ENCODE assay signal across 2 cellular contexts in genomic region chr17:68289936-68290267, GRCh38.
TF ChIP-seq lines count a peak whose summit lies in the region.

No MANE protein-coding gene starts in this region.

TF ChIP-seq in IMR-90, 13 proteins besides CTCF, POLR2A, EP300 and RAD21:
- no peak for TF ChIP-seq RCOR1 (IDR thresholded peaks at IDR 0.05; ENCODE audit: insufficient replicate concordance, low read length)
- no peak for TF ChIP-seq SMC3 (IDR thresholded peaks at IDR 0.05; ENCODE audit: low read depth, low read length)
- no peak for TF ChIP-seq CHD1 (IDR thresholded peaks at IDR 0.05; ENCODE audit: low read depth, low read length)
- TF ChIP-seq USF2 (IDR thresholded peaks at IDR 0.05; ENCODE audit: low read depth, low read length): no peak
- no peak for TF ChIP-seq MXI1 (IDR thresholded peaks at IDR 0.05; ENCODE audit: borderline replicate concordance, low read depth, low read length)
- TF ChIP-seq MAZ (IDR thresholded peaks at IDR 0.05; ENCODE audit: borderline replicate concordance, low read depth, low read length): no peak
- no peak for TF ChIP-seq NFE2L2 (IDR thresholded peaks at IDR 0.05; ENCODE audit: low read depth, low read length)
- no peak for TF ChIP-seq CEBPB (IDR thresholded peaks at IDR 0.05; ENCODE audit: low read depth, low read length)
- no peak for TF ChIP-seq RFX5 (IDR thresholded peaks at IDR 0.05; ENCODE audit: low read depth, low read length)
- TF ChIP-seq MAFK (IDR thresholded peaks at IDR 0.05; ENCODE audit: low read depth, low read length): no peak
- TF ChIP-seq BHLHE40 (IDR thresholded peaks at IDR 0.05; ENCODE audit: low read depth, low read length): no peak
- TF ChIP-seq FOS (IDR thresholded peaks at IDR 0.05; ENCODE audit: low read depth, low read length): no peak
- TF ChIP-seq ELK1 (IDR thresholded peaks at IDR 0.05; ENCODE audit: borderline replicate concordance, low read depth, low read length): no peak

TF ChIP-seq in GM12878, 131 proteins besides CTCF, POLR2A, EP300 and RAD21:
- TF ChIP-seq RAD51 (IDR thresholded peaks at IDR 0.05) (no peak), NFYA (IDR thresholded peaks at IDR 0.05; ENCODE audit: borderline replicate concordance, low read depth, low read length) (no peak), E2F4 (IDR thresholded peaks at IDR 0.05; ENCODE audit: low read depth, low read length) (no peak), ATF3 (IDR thresholded peaks at IDR 0.05; ENCODE audit: borderline replicate concordance, extremely low read depth, low read depth, low read length) (no peak), POLR2AphosphoS5 (IDR thresholded peaks at IDR 0.05; ENCODE audit: low read length) (no peak), CREM (IDR thresholded peaks at IDR 0.05; ENCODE audit: low read depth) (no peak), HDAC2 (IDR thresholded peaks at IDR 0.05) (no peak), ZBTB40 (IDR thresholded peaks at IDR 0.05; ENCODE audit: borderline replicate concordance) (no peak), E2F8 (IDR thresholded peaks at IDR 0.05; ENCODE audit: low read depth, partially characterized antibody) (no peak), IKZF2 (IDR thresholded peaks at IDR 0.05) (no peak), ESRRA (IDR thresholded peaks at IDR 0.05; ENCODE audit: low read length) (no peak), JUNB (IDR thresholded peaks at IDR 0.05) (no peak), DPF2 (IDR thresholded peaks at IDR 0.05) (no peak), SPI1 (IDR thresholded peaks at IDR 0.05; ENCODE audit: borderline replicate concordance, insufficient read depth, low read depth, low read length) (no peak), STAT1 (conservative IDR thresholded peaks at IDR 0.05) (no peak)
